ENCODE assay signal across 30 cellular contexts in genomic region chr17:51853857-51854256, GRCh38.
DNase-seq lines count a peak whose midpoint lies in the region; FAIRE-seq and TF ChIP-seq lines count a peak whose summit lies in the region.
"Had no signal": no experiment of that assay in that cellular context is flagged by ENCODE, and none has a peak within 500 bp of the region (broad histone marks: within the 10 kb centered on the region; RNA-seq: fewer than 3 reads in every experiment).

No MANE protein-coding gene starts in this region.

- no peak for TF ChIP-seq CTCF in epithelial cell of esophagus (IDR thresholded peaks at IDR 0.05; ENCODE audit: insufficient read depth, low read depth, low read length, missing control alignments)
- no peak for TF ChIP-seq CTCF in H9 (conservative IDR thresholded peaks at IDR 0.05)

- H3K36me3 Mint-ChIP-seq in H9 (ENCODE audit: insufficient read depth in 1 of 3, low read depth in 3 of 3) = no peaks in the 10 kb centered on the region
- H3K36me3 Mint-ChIP-seq: CD4-positive, CD25-positive, alpha-beta regulatory T cell; naive thymus-derived CD8-positive, alpha-beta T cell had no signal

- no peak overlapping the region for H3K4me3 Mint-ChIP-seq in H9
- H3K4me3 Mint-ChIP-seq: activated B cell treated with CpG ODN at 0.5 μM for 24 hours; activated naive CD4-positive, alpha-beta T cell treated with anti-CD3 and anti-CD28 coated beads for 36 hours; activated T-cell treated with anti-CD3 and anti-CD28 coated beads, Interleukin-2, amount 50 U/mL, for 72 hours; CD4-positive, CD25-positive, alpha-beta regulatory T cell; effector memory CD8-positive, alpha-beta T cell; naive thymus-derived CD8-positive, alpha-beta T cell had no signal

- H3K14ac ChIP-seq in H9 (ENCODE audit: insufficient read depth, low read length) = no peak overlapping the region

- no peaks in the 10 kb centered on the region for H3K4me1 ChIP-seq in H9 (ENCODE audit: insufficient read depth, low read length)
- H3K4me1 ChIP-seq: HAP-1, tibial nerve had no signal

- H2BK20ac ChIP-seq in H9 (ENCODE audit: low read depth, low read length, poor library complexity, severe bottlenecking) = no peak overlapping the region

- no peaks in the 10 kb centered on the region for H3K23me2 ChIP-seq in H9 (ENCODE audit: insufficient read length, low read depth, low read length, poor library complexity, severe bottlenecking)

- no peaks in the 10 kb centered on the region for H4K20me1 ChIP-seq in H9 (ENCODE audit: control insufficient read depth, insufficient read depth, insufficient read length)

- H3K4me3 ChIP-seq in epithelial cell of esophagus (ENCODE audit: low read length) = no peak overlapping the region
- H3K4me3 ChIP-seq: HAP-1, tibial nerve had no signal

- no peak overlapping the region for H3T11ph ChIP-seq in H9 (ENCODE audit: low read length)

- no peak overlapping the region for H2AK5ac ChIP-seq in H9 (ENCODE audit: insufficient read length, low read length)

- H4K91ac ChIP-seq in H9 (ENCODE audit: insufficient read length, low read depth, low read length) = no peak overlapping the region

- peak; percentile 63 for DNase-seq in NCI-H345 (lab: John Stamatoyannopoulos, UW)
- no peak for DNase-seq in NCI-H345 treated with DMSO at 0.1 percent for 48 hours (lab: John Stamatoyannopoulos, UW; ENCODE audit: unreplicated experiment)
- peak; percentile 61 for DNase-seq in NCI-H2196 treated with DMSO at 0.1 percent for 48 hours (lab: John Stamatoyannopoulos, UW; ENCODE audit: unreplicated experiment)
- DNase-seq in epithelial cell of esophagus (ENCODE audit: low read depth) = peak; percentile 19
- peak; percentile 79 for DNase-seq in renal cortical epithelial cell (ENCODE audit: low read depth)
- no peak for DNase-seq in GM19239 (ENCODE audit: insufficient read length, low spot score)
- DNase-seq in GM19238 (ENCODE audit: insufficient read length, low spot score) = no peak
- DNase-seq in H9 = no peak
- DNase-seq: activated B cell treated with CpG ODN at 0.5 μM for 24 hours; activated naive CD4-positive, alpha-beta T cell treated with anti-CD3 and anti-CD28 coated beads for 36 hours; activated T-cell treated with anti-CD3 and anti-CD28 coated beads, Interleukin-2, amount 50 U/mL, for 72 hours; amniotic stem cell; CD4-positive, CD25-positive, alpha-beta regulatory T cell; effector memory CD8-positive, alpha-beta T cell; foreskin fibroblast; GF-D8; hippocampal formation; midbrain; naive thymus-derived CD8-positive, alpha-beta T cell; NCI-H1436; NCI-H774; nucleus accumbens; stimulated activated CD8-positive, alpha-beta memory T cell treated with anti-CD3 and anti-CD28 coated beads, Interleukin-4, amount 100 ng/mL, for 48 hours; T-helper 1 cell had no signal

- H2BK12ac ChIP-seq in H9 (ENCODE audit: insufficient read length, low read depth, low read length) = no peak overlapping the region

- no peak overlapping the region for H4K8ac ChIP-seq in H9 (replicated peaks; ENCODE audit: insufficient read length, low read depth, low read length)

- H3K9me3 Mint-ChIP-seq in H9 = no peaks in the 10 kb centered on the region
- H3K9me3 Mint-ChIP-seq: activated B cell treated with CpG ODN at 0.5 μM for 24 hours; activated naive CD4-positive, alpha-beta T cell treated with anti-CD3 and anti-CD28 coated beads for 36 hours; activated T-cell treated with anti-CD3 and anti-CD28 coated beads, Interleukin-2, amount 50 U/mL, for 72 hours; CD4-positive, CD25-positive, alpha-beta regulatory T cell had no signal

- H3K56ac ChIP-seq in H9 (ENCODE audit: insufficient read length, low read depth, low read length) = no peak overlapping the region

- no peaks in the 10 kb centered on the region for H3K79me1 ChIP-seq in H9 (ENCODE audit: insufficient read depth, low read depth, low read length, poor library complexity, severe bottlenecking)

- no CpG with 5 or more reads among the region's 5 CpGs for WGBS in H9 (ENCODE audit: extremely low coverage, insufficient read length, low lambda C conversion rate)

- H3K27me3 ChIP-seq in H9 (ENCODE audit: insufficient read depth, low read length) = no peaks in the 10 kb centered on the region
- H3K27me3 ChIP-seq: tibial nerve had no signal

- no peak overlapping the region for H4K5ac ChIP-seq in H9 (ENCODE audit: insufficient read length, low read depth, low read length)

- H3K79me2 ChIP-seq in H9 (ENCODE audit: insufficient read depth, low read length) = no peaks in the 10 kb centered on the region

- FAIRE-seq in GM19239 (lab: Jason Lieb, UNC) = no peak
- FAIRE-seq: colon, HTR-8/SVneo had no signal

- H2BK5ac ChIP-seq in H9 (ENCODE audit: insufficient read length, low read length) = no peak overlapping the region

- no peak overlapping the region for H3K4ac ChIP-seq in H9 (ENCODE audit: low read depth, low read length)

- H3K4me2 ChIP-seq in H9 (ENCODE audit: insufficient read depth, insufficient read length, low read length) = no peak overlapping the region
- H3K4me2 ChIP-seq: KMS-11 had no signal

- H3K27me3 Mint-ChIP-seq in H9 (ENCODE audit: low read depth) = no peaks in the 10 kb centered on the region; the same call in none of the 2 replicates

- H3K9ac ChIP-seq in H9 (ENCODE audit: extremely low read depth, insufficient read length, low read length) = no peak overlapping the region
- H3K9ac ChIP-seq: KMS-11 had no signal

- no peak overlapping the region for H3K23ac ChIP-seq in H9 (ENCODE audit: insufficient read length, low read depth, low read length)

- no peak overlapping the region for H2BK15ac ChIP-seq in H9 (ENCODE audit: low read depth, low read length)

- no peak overlapping the region for H2BK120ac ChIP-seq in H9 (ENCODE audit: low read depth, low read length, poor library complexity, severe bottlenecking)

- H3K18ac ChIP-seq in H9 (ENCODE audit: insufficient read length, low read depth, low read length) = no peak overlapping the region

- H2AFZ ChIP-seq in H9 (ENCODE audit: low read length) = no peak overlapping the region

- H3K27ac Mint-ChIP-seq in H9 = no peak overlapping the region
- H3K27ac Mint-ChIP-seq: activated B cell treated with CpG ODN at 0.5 μM for 24 hours; activated naive CD4-positive, alpha-beta T cell treated with anti-CD3 and anti-CD28 coated beads for 36 hours; activated T-cell treated with anti-CD3 and anti-CD28 coated beads, Interleukin-2, amount 50 U/mL, for 72 hours; effector memory CD8-positive, alpha-beta T cell; naive thymus-derived CD8-positive, alpha-beta T cell had no signal

- no peaks in the 10 kb centered on the region for H3K4me1 Mint-ChIP-seq in H9
- H3K4me1 Mint-ChIP-seq: activated B cell treated with CpG ODN at 0.5 μM for 24 hours; CD4-positive, CD25-positive, alpha-beta regulatory T cell; naive thymus-derived CD8-positive, alpha-beta T cell had no signal

- no peak overlapping the region for H3K27ac ChIP-seq in H9 (ENCODE audit: insufficient read length, low read depth, low read length)
- H3K27ac ChIP-seq: KMS-11, RWPE1, tibial nerve had no signal

- no peaks in the 10 kb centered on the region for H3K9me3 ChIP-seq in H9 (ENCODE audit: control insufficient read depth, low read depth, low read length)
- H3K9me3 ChIP-seq: HAP-1, tibial nerve had no signal

Comparison
In these comparisons a context has a peak if more than half of its experiments do, and no peak if none do; other contexts are left out.
1. DNase-seq: peak in NCI-H345 (single experiment), NCI-H2196 treated with DMSO at 0.1 percent for 48 hours (single experiment), epithelial cell of esophagus (single experiment) and renal cortical epithelial cell (single experiment); none in NCI-H345 treated with DMSO at 0.1 percent for 48 hours (single experiment), GM19239 (single experiment), GM19238 (single experiment) and H9 (single experiment).